ENCODE assay signal across 16 cellular contexts in genomic region chr18:53785811-53786210, GRCh38.
DNase-seq lines count a peak whose midpoint lies in the region; ATAC-seq and TF ChIP-seq lines count a peak whose summit lies in the region.
"Had no signal": no experiment of that assay in that cellular context is flagged by ENCODE, and none has a peak within 500 bp of the region (broad histone marks: within the 10 kb centered on the region; RNA-seq: fewer than 3 reads in every experiment).

No MANE protein-coding gene starts in this region.

- CTCF ChIA-PET in mammary epithelial cell (lab: Charles Lee; ENCODE audit: low non-redundant PET): no interaction called here

- no peaks in the 10 kb centered on the region for H3K36me3 ChIP-seq in neuron (ENCODE audit: insufficient read depth, low read length)
- H3K36me3 ChIP-seq in mammary epithelial cell (ENCODE audit: insufficient read depth, low read length): no peaks in the 10 kb centered on the region
- H3K36me3 ChIP-seq: BLaER1 treated with 17β-estradiol and CSF1 and Interleukin-3, amounts not matched to agents 10 nM and 100 nM had no signal

- no peak overlapping the region for H3K4me3 ChIP-seq in neuron (ENCODE audit: low read length)
- no peak overlapping the region for H3K4me3 ChIP-seq in mammary epithelial cell (replicated peaks in 1 of 3; ENCODE audit: insufficient read depth in 1 of 3, low read depth in 2 of 3, low read length in 3 of 3)
- H3K4me3 ChIP-seq: BLaER1 treated with 17β-estradiol and CSF1 and Interleukin-3, amounts not matched to agents 10 nM and 100 nM had no signal

- in situ Hi-C loops in mammary epithelial cell (cut with MboI; ENCODE audit: low sequenced_read_pairs in 2 of 2): no loop called here

- H3K4me2 ChIP-seq in mammary epithelial cell (ENCODE audit: insufficient read depth, low read depth, low read length): no peak overlapping the region
- H3K4me2 ChIP-seq: BLaER1 treated with 17β-estradiol and CSF1 and Interleukin-3, amounts not matched to agents 10 nM and 100 nM had no signal

- TF ChIP-seq CTCF in mammary epithelial cell (conservative IDR thresholded peaks at IDR 0.05 in 1 of 2, IDR thresholded peaks at IDR 0.05 in 1 of 2; ENCODE audit: extremely low read depth in 1 of 2, insufficient read depth in 1 of 2, low read depth in 1 of 2, low read length in 2 of 2): no peak

- H3K27me3 Mint-ChIP-seq in activated CD4-positive, alpha-beta T cell treated with anti-CD3 and anti-CD28 coated beads, Interleukin-2, amount 10 ng/mL, durations not matched to agents 24 days and 14 days: no peaks in the 10 kb centered on the region
- H3K27me3 Mint-ChIP-seq: CD4-positive, CD25-positive, alpha-beta regulatory T cell; IgD-negative memory B cell had no signal

- dilution Hi-C loops in mammary epithelial cell (cut with HindIII; ENCODE audit: low sequenced_read_pairs): no loop called here

- no peaks in the 10 kb centered on the region for H3K4me1 ChIP-seq in neuron (ENCODE audit: insufficient read depth, low read length)
- H3K4me1 ChIP-seq in mammary epithelial cell (ENCODE audit: insufficient read depth, low read length): no peaks in the 10 kb centered on the region
- H3K4me1 ChIP-seq: BLaER1 treated with 17β-estradiol and CSF1 and Interleukin-3, amounts not matched to agents 10 nM and 100 nM had no signal

- intact Hi-C loops in mammary epithelial cell (cut with micrococcal nuclease): no loop called here
- intact Hi-C loops in activated CD4-positive, alpha-beta T cell treated with anti-CD3 and anti-CD28 coated beads, Interleukin-2, amount 10 ng/mL, durations not matched to agents 24 days and 14 days (cut with micrococcal nuclease): no loop called here

- H3K4me1 Mint-ChIP-seq in activated CD4-positive, alpha-beta T cell treated with anti-CD3 and anti-CD28 coated beads, Interleukin-2, amount 10 ng/mL, durations not matched to agents 24 days and 14 days: no peaks in the 10 kb centered on the region
- H3K4me1 Mint-ChIP-seq: CD4-positive, CD25-positive, alpha-beta regulatory T cell; IgD-negative memory B cell had no signal

- no peak overlapping the region for H3K9ac ChIP-seq in mammary epithelial cell (ENCODE audit: insufficient read depth, low read length)
- H3K9ac ChIP-seq: BLaER1 treated with 17β-estradiol and CSF1 and Interleukin-3, amounts not matched to agents 10 nM and 100 nM had no signal

- H3K36me3 Mint-ChIP-seq in activated CD4-positive, alpha-beta T cell treated with anti-CD3 and anti-CD28 coated beads, Interleukin-2, amount 10 ng/mL, durations not matched to agents 24 days and 14 days (ENCODE audit: low read depth): no peaks in the 10 kb centered on the region
- H3K36me3 Mint-ChIP-seq: CD4-positive, CD25-positive, alpha-beta regulatory T cell; IgD-negative memory B cell had no signal

- no peak overlapping the region for H3K27ac ChIP-seq in mammary epithelial cell (ENCODE audit: insufficient read depth, low read depth, low read length)
- H3K27ac ChIP-seq: BLaER1 treated with 17β-estradiol and CSF1 and Interleukin-3, amounts not matched to agents 10 nM and 100 nM had no signal

- no peaks in the 10 kb centered on the region for H3K9me3 ChIP-seq in neuron (ENCODE audit: low read length)
- no peaks in the 10 kb centered on the region for H3K9me3 ChIP-seq in mammary epithelial cell (replicated peaks; ENCODE audit: insufficient read depth, low read length)
- H3K9me3 ChIP-seq: BLaER1 treated with 17β-estradiol and CSF1 and Interleukin-3, amounts not matched to agents 10 nM and 100 nM had no signal

- no peaks in the 10 kb centered on the region for H4K20me1 ChIP-seq in mammary epithelial cell (ENCODE audit: insufficient read depth, low read length)
- H4K20me1 ChIP-seq: BLaER1 treated with 17β-estradiol and CSF1 and Interleukin-3, amounts not matched to agents 10 nM and 100 nM had no signal

- ATAC-seq in GM18868 (IDR thresholded peaks at IDR 0.05; ENCODE audit: unreplicated experiment): peak; percentile 46
- peak; percentile 45 for ATAC-seq in HG02870 (IDR thresholded peaks at IDR 0.05; ENCODE audit: unreplicated experiment)
- ATAC-seq in HG03469 (IDR thresholded peaks at IDR 0.05; ENCODE audit: unreplicated experiment): no peak
- ATAC-seq: HCT116 had no signal

- H3K27me3 ChIP-seq in neuron (ENCODE audit: insufficient read depth, low read length) (no peaks in the 10 kb centered on the region), mammary epithelial cell (ENCODE audit: insufficient read depth, low read length) (no peaks in the 10 kb centered on the region)
- H3K27me3 ChIP-seq: BLaER1 treated with 17β-estradiol and CSF1 and Interleukin-3, amounts not matched to agents 10 nM and 100 nM had no signal

- no peaks in the 10 kb centered on the region for H3K79me2 ChIP-seq in mammary epithelial cell (ENCODE audit: insufficient read depth, low read length)

- H3K4me3 Mint-ChIP-seq in activated CD4-positive, alpha-beta T cell treated with anti-CD3 and anti-CD28 coated beads, Interleukin-2, amount 10 ng/mL, durations not matched to agents 24 days and 14 days: no peak overlapping the region
- H3K4me3 Mint-ChIP-seq: CD4-positive, CD25-positive, alpha-beta regulatory T cell; IgD-negative memory B cell had no signal

- no peaks in the 10 kb centered on the region for H3K9me3 Mint-ChIP-seq in activated CD4-positive, alpha-beta T cell treated with anti-CD3 and anti-CD28 coated beads, Interleukin-2, amount 10 ng/mL, durations not matched to agents 24 days and 14 days

- peak; percentile 3 for DNase-seq in MV-4-11 (lab: John Stamatoyannopoulos, UW)
- no peak for DNase-seq in mammary epithelial cell
- DNase-seq in activated CD4-positive, alpha-beta T cell treated with anti-CD3 and anti-CD28 coated beads, Interleukin-2, amount 10 ng/mL, durations not matched to agents 24 days and 14 days: no peak
- DNase-seq: 8988T; AML-193; CD4-positive, CD25-positive, alpha-beta regulatory T cell; DMS53; GF-D8; KG1 had no signal

- no peak overlapping the region for H3K27ac Mint-ChIP-seq in activated CD4-positive, alpha-beta T cell treated with anti-CD3 and anti-CD28 coated beads, Interleukin-2, amount 10 ng/mL, durations not matched to agents 24 days and 14 days
- H3K27ac Mint-ChIP-seq: CD4-positive, CD25-positive, alpha-beta regulatory T cell; IgD-negative memory B cell had no signal

- H2AFZ ChIP-seq in neuron (ENCODE audit: low read depth, low read length) (peak overlapping the region; percentile 5), mammary epithelial cell (ENCODE audit: low read depth, low read length) (no peak overlapping the region)

- BruUV-seq in mammary epithelial cell (replicated peaks; lab: Mats Ljungman, UMichigan): no TSS peak
